Comparison of ENCODE assay signal across 8 cellular contexts in the genomic region with DNA sequence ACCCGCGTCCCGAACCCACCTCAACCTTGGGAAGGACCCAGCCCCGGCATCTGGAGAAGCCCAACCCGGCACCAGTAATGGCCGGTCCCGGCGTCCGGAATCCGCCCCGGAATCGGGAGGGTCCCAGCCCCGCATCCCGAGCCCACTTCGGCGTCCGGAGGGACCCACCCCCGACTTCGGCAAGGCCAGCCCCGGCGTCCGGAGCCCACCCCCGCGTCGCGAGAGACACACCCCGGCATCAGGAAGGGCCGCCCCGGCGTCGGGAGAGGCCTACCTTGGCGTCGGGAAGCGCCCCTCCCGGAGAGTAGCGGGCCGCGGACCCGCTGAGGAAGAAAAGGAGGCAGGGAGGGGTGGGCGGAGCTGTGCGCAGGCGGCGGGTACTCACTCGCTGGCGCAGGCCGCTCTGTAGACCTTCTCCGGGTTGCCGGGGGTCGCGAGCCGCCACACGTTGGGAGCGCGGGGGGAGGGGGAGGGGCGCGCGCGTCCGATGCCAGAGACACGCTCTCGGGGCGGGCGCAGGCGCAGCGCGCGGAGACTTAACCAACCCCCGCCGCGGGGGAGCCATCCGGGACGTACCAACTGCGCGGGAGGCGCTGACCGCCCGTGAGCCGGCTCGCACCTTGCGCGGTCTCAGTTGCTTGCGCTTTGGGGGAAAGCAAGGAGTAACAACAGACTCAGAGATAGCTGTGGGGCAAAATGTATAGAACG. TPM values are rescaled to one million over a fixed set of nuclear protein-coding genes. Genes with fewer than 3 reads are reported as not detected.
DNase-seq lines count a peak whose midpoint lies in the region; ATAC-seq, FAIRE-seq and TF ChIP-seq lines count a peak whose summit lies in the region.

A gene (minus strand): TSS at position 515 of the 708 bp plus-strand sequence. CDS start 24,164 bp downstream, outside the sequence.

- peaks cover 5% of the 10 kb centered on the region for H3K4me1 Mint-ChIP-seq in Caco-2 (ENCODE audit: low read depth, unreplicated experiment)

- no peak for TF ChIP-seq CTCF in Caco-2 (IDR thresholded peaks at IDR 0.05; ENCODE audit: insufficient read depth in 1 of 2, low read depth in 1 of 2, low read length in 1 of 2, severe bottlenecking in 1 of 2, unreplicated experiment in 1 of 2)
- no peak for TF ChIP-seq CTCF in OCI-LY7 (conservative IDR thresholded peaks at IDR 0.05; ENCODE audit: low read length)
- no peak for TF ChIP-seq CTCF in endothelial cell of umbilical vein (IDR thresholded peaks at IDR 0.05; ENCODE audit: extremely low read depth in 1 of 2, insufficient read depth in 1 of 2, low read depth in 1 of 2, low read length in 2 of 2)

- intact Hi-C loops in Caco-2 (cut with micrococcal nuclease; ENCODE audit: unreplicated experiment) = loop anchor here (2.0 kb wide), 1 partner anchor 16 kb away; a partner anchor contains a TSS
- intact Hi-C loops in OCI-LY7 (cut with micrococcal nuclease; ENCODE audit: unreplicated experiment) = loop anchor here (1.0 to 10.0 kb wide), 4 partner anchors 12 to 472 kb away; a partner anchor contains a TSS
- intact Hi-C loops in endothelial cell of umbilical vein (cut with micrococcal nuclease) = loop anchor here (1.0 kb wide), 2 partner anchors 12 to 16 kb away; a partner anchor contains a TSS

- H3K4me3 Mint-ChIP-seq in Caco-2 (ENCODE audit: unreplicated experiment) = peak within 1 kb of the TSS; percentile 89

- CTCF ChIA-PET in Caco-2 (lab: Charles Lee) = interaction anchor here (0.5 to 1.3 kb wide), 5 partner anchors 11 to 540 kb away, joined by 3 to 9 read pairs (median 5); a partner anchor contains a TSS
- CTCF ChIA-PET in OCI-LY7 (lab: Charles Lee; ENCODE audit: unreplicated experiment) = interaction anchor here (1.8 kb wide), 2 partner anchors 10 to 65 kb away, joined by 4 read pairs; no protein-coding TSS in a partner anchor
- CTCF ChIA-PET in endothelial cell of umbilical vein (lab: Charles Lee) = interaction anchor here (0.7 to 4.1 kb wide), 9 partner anchors 12 to 443 kb away, joined by 3 to 16 read pairs (median 4); a partner anchor contains a TSS

- peak within 1 kb of the TSS; percentile 96 for H3K9ac ChIP-seq in endothelial cell of umbilical vein (replicated peaks; ENCODE audit: extremely low read depth, insufficient read depth, low read length)

- dilution Hi-C loops in endothelial cell of umbilical vein (cut with MboI; ENCODE audit: extremely low pct_ligation_motif_present, low sequenced_read_pairs) = no loop called here

- H3K9me1 ChIP-seq in endothelial cell of umbilical vein (replicated peaks; ENCODE audit: control insufficient read depth, extremely low read depth, insufficient read depth, low read length) = no peaks in the 10 kb centered on the region

- POLR2A ChIA-PET in Caco-2 (lab: Charles Lee) = interaction anchor here (0.6 to 1.5 kb wide), 2 partner anchors 80 to 346 kb away, joined by 4 read pairs; a partner anchor contains a TSS
- POLR2A ChIA-PET in OCI-LY7 (lab: Charles Lee) = interaction anchor here (0.7 to 8.9 kb wide), 9 partner anchors 10 to 359 kb away, joined by 3 to 74 read pairs (median 6); a partner anchor contains a TSS
- POLR2A ChIA-PET in endothelial cell of umbilical vein (lab: Charles Lee) = interaction anchor here (0.6 to 1.1 kb wide), 4 partner anchors 12 to 469 kb away, joined by 3 to 7 read pairs (median 4); a partner anchor contains a TSS

- H3K27ac ChIP-seq in OCI-LY7 (ENCODE audit: low read depth, low read length, poor library complexity, severe bottlenecking) (peak within 1 kb of the TSS; percentile 72), endothelial cell of umbilical vein (ENCODE audit: insufficient read depth, low read depth, low read length) (peak within 1 kb of the TSS; percentile 73)

- H3K79me2 ChIP-seq in OCI-LY7 (ENCODE audit: insufficient read depth, low read depth, low read length) (peaks cover 49% of the 10 kb centered on the region), endothelial cell of umbilical vein (ENCODE audit: control insufficient read depth, insufficient read depth, low read length) (peaks cover 48% of the 10 kb centered on the region)

- no peaks in the 10 kb centered on the region for H3K9me2 ChIP-seq in OCI-LY7 (ENCODE audit: insufficient read depth, low read length)

- peak within 1 kb of the TSS; percentile 71 for H3K4me3 ChIP-seq in Caco-2 (ENCODE audit: low read depth, low read length)
- peak within 1 kb of the TSS; percentile 95 for H3K4me3 ChIP-seq in OCI-LY7 (ENCODE audit: low read depth, low read length, poor library complexity, severe bottlenecking)
- H3K4me3 ChIP-seq in endothelial cell of umbilical vein (replicated peaks in 1 of 3; ENCODE audit: insufficient read depth in 1 of 3, low read depth in 1 of 3, low read length in 3 of 3) = peak within 1 kb of the TSS; percentile 77 to 99 (median 82)

- FAIRE-seq in endothelial cell of umbilical vein (lab: Jason Lieb, UNC) = no peak

- H4K20me1 ChIP-seq in OCI-LY7 (ENCODE audit: insufficient read depth, low read length) (peaks cover 28% of the 10 kb centered on the region), endothelial cell of umbilical vein (replicated peaks; ENCODE audit: control insufficient read depth, extremely low read depth, insufficient read depth, low read length) (no peaks in the 10 kb centered on the region)

- H3K27me3 Mint-ChIP-seq in Caco-2 (ENCODE audit: insufficient read depth, unreplicated experiment) = no peaks in the 10 kb centered on the region

- ATAC-seq in GM21447 (IDR thresholded peaks at IDR 0.05; ENCODE audit: unreplicated experiment) = peak; percentile 83

- DNase-seq in Caco-2 (peak; percentile 94 to 97), HuH-7 (ENCODE audit: low spot score) (peak; percentile 85), OCI-LY7 (ENCODE audit: low spot score) (peak; percentile 96), activated T-cell treated with anti-CD3 and anti-CD28 coated beads for 1 hour (ENCODE audit: low read depth) (peak; percentile 88), endothelial cell of umbilical vein (ENCODE audit: low read depth, low spot score) (peak; percentile 96), midbrain (lab: John Stamatoyannopoulos, UW) (peak; percentile 93)
- peak; percentile 87 to 90 for DNase-seq in stimulated activated CD8-positive, alpha-beta memory T cell treated with anti-CD3 and anti-CD28 coated beads, Interleukin-15, amount 100 ng/mL, for 48 hours (ENCODE audit: low read depth in 2 of 2)

- H3K27ac Mint-ChIP-seq in Caco-2 (ENCODE audit: unreplicated experiment) = peak within 1 kb of the TSS; percentile 93

- peak; percentile 56 for TF ChIP-seq POLR2A in endothelial cell of umbilical vein (IDR thresholded peaks at IDR 0.05; ENCODE audit: low read depth, low read length)

- no peaks in the 10 kb centered on the region for H3K9me3 Mint-ChIP-seq in Caco-2 (ENCODE audit: unreplicated experiment)

- H3K9me3 ChIP-seq in Caco-2 (no peaks in the 10 kb centered on the region), OCI-LY7 (ENCODE audit: low read length) (no peaks in the 10 kb centered on the region), endothelial cell of umbilical vein (replicated peaks; ENCODE audit: control insufficient read depth, insufficient read depth, low read length) (no peaks in the 10 kb centered on the region)

- H3K27me3 ChIP-seq in Caco-2 (replicated peaks; ENCODE audit: control insufficient read depth, insufficient read depth, low read length) (no peaks in the 10 kb centered on the region), endothelial cell of umbilical vein (ENCODE audit: control insufficient read depth in 2 of 2, insufficient read depth in 2 of 2, low read length in 2 of 2) (no peaks in the 10 kb centered on the region)

- H3K4me2 ChIP-seq in OCI-LY7 (ENCODE audit: low read length) (peak within 1 kb of the TSS; percentile 100), endothelial cell of umbilical vein (ENCODE audit: insufficient read depth, low read length) (peak within 1 kb of the TSS; percentile 83)

- BruUV-seq in Caco-2 (replicated peaks; lab: Mats Ljungman, UMichigan) (no TSS peak), OCI-LY7 (replicated peaks; lab: Mats Ljungman, UMichigan) (no TSS peak), endothelial cell of umbilical vein (replicated peaks; lab: Mats Ljungman, UMichigan) (TSS peak; percentile 60)

- no peaks in the 10 kb centered on the region for H3K36me3 ChIP-seq in Caco-2 (ENCODE audit: control insufficient read depth, insufficient read depth, low read length)
- H3K36me3 ChIP-seq in OCI-LY7 (ENCODE audit: insufficient read depth, low read length) = peaks cover 29% of the 10 kb centered on the region
- no peaks in the 10 kb centered on the region for H3K36me3 ChIP-seq in endothelial cell of umbilical vein (ENCODE audit: control insufficient read depth in 2 of 2, extremely low read depth in 1 of 2, insufficient read depth in 2 of 2, low read length in 2 of 2)

- H2AFZ ChIP-seq in OCI-LY7 (ENCODE audit: low read length) = peak within 1 kb of the TSS; percentile 75; the same call in 1 of the 2 replicates
- peak within 1 kb of the TSS; percentile 63 for H2AFZ ChIP-seq in endothelial cell of umbilical vein (ENCODE audit: low read depth, low read length)

- peaks cover 32% of the 10 kb centered on the region for H3K36me3 Mint-ChIP-seq in Caco-2 (ENCODE audit: insufficient read depth, unreplicated experiment)

- peaks cover 5% of the 10 kb centered on the region; the same call in 1 of the 2 replicates for H3K4me1 ChIP-seq in Caco-2
- H3K4me1 ChIP-seq in OCI-LY7 (ENCODE audit: insufficient read depth, low read length, poor library complexity, severe bottlenecking) = peaks cover 39% of the 10 kb centered on the region
- H3K4me1 ChIP-seq in endothelial cell of umbilical vein (ENCODE audit: control insufficient read depth, extremely low read depth, insufficient read depth, low read length) = peaks cover 16% of the 10 kb centered on the region

TF ChIP-seq in endothelial cell of umbilical vein, 7 proteins besides CTCF, POLR2A, EP300 and RAD21:
- TF ChIP-seq, protein P1, sequence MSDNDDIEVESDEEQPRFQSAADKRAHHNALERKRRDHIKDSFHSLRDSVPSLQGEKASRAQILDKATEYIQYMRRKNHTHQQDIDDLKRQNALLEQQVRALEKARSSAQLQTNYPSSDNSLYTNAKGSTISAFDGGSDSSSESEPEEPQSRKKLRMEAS (IDR thresholded peaks at IDR 0.05; ENCODE audit: insufficient read depth, insufficient read length) = peak; percentile 31
- TF ChIP-seq POLR2AphosphoS5 (IDR thresholded peaks at IDR 0.05; ENCODE audit: insufficient read depth, low read depth, low read length) (peak; percentile 93), GATA2 (IDR thresholded peaks at IDR 0.05; ENCODE audit: insufficient read depth, insufficient read length, low read depth, low read length) (no peak)

RNA-seq across cellular contexts. Expression of the gene that starts here (rescaled TPM):
- 52.8 and 58.3 TPM in 2 replicates for total RNA-seq in Caco-2 (2022)
- 42.7 and 58.4 TPM in 2 replicates for total RNA-seq in OCI-LY7 (2014; rRNA removed; shearing (Covaris generic))
- total RNA-seq in OCI-LY7 (2022) = 78.5 and 94.1 TPM in 2 replicates
- 56.5 and 60.1 TPM in 2 replicates for total RNA-seq in endothelial cell of umbilical vein
- 16.9 and 17.2 TPM in 2 replicates for polyA plus RNA-seq in endothelial cell of umbilical vein
- 30.0 and 31.4 TPM in 2 replicates for polyA plus RNA-seq in endothelial cell of umbilical vein (2011; cell fraction: cytosol; rRNA removed)
- polyA plus RNA-seq in endothelial cell of umbilical vein (2011; cell fraction: nucleus; rRNA removed) = 74.5 and 87.1 TPM in 2 replicates
- 27.9 and 28.5 TPM in 2 replicates for polyA plus RNA-seq in endothelial cell of umbilical vein (2012)
- 27.8 and 34.5 TPM in 2 replicates for polyA minus RNA-seq in endothelial cell of umbilical vein
- polyA minus RNA-seq in endothelial cell of umbilical vein (2011; cell fraction: cytosol; rRNA and poly(A)+ RNA removed) = 15.3 TPM
- 46.1 and 60.7 TPM in 2 replicates for polyA minus RNA-seq in endothelial cell of umbilical vein (2011; cell fraction: nucleus; rRNA and poly(A)+ RNA removed)

Comparison
In these comparisons a context has a peak if more than half of its experiments do, and no peak if none do; other contexts are left out.
1. Peak in every context shown above with its lines: DNase-seq, ATAC-seq, H3K4me3 ChIP-seq and H3K27ac ChIP-seq.